Comparison of ENCODE assay signal across 1 cellular context in genomic region chr10:52541082-52541481, GRCh38.
TF ChIP-seq lines count a peak whose summit lies in the region.

No MANE protein-coding gene starts in this region.

TF ChIP-seq in HCT116, 20 proteins besides CTCF, POLR2A, EP300 and RAD21 (continued from another document):
- TF ChIP-seq SP1 (IDR thresholded peaks at IDR 0.05; ENCODE audit: low read depth) (no peak), CEBPB (IDR thresholded peaks at IDR 0.05; ENCODE audit: low read depth) (no peak), EGR1 (IDR thresholded peaks at IDR 0.05; ENCODE audit: low read depth) (no peak), ZBTB33 (IDR thresholded peaks at IDR 0.05; ENCODE audit: extremely low read depth, insufficient replicate concordance, low read length) (no peak), ZNF274 (IDR thresholded peaks at IDR 0.05; ENCODE audit: low read depth, low read length) (no peak), ATF3 (IDR thresholded peaks at IDR 0.05) (no peak), ZFX (IDR thresholded peaks at IDR 0.05) (no peak), FOSL1 (IDR thresholded peaks at IDR 0.05; ENCODE audit: low read depth) (no peak), CBX3 (IDR thresholded peaks at IDR 0.05; ENCODE audit: low read depth) (no peak)
